In genomic region chr10:103733002-103733419, GRCh38 we compare ENCODE assay signal across 2 cellular contexts.
TF ChIP-seq lines count a peak whose summit lies in the region.

No MANE protein-coding gene starts in this region.

TF ChIP-seq in HEK293, 187 proteins besides CTCF, POLR2A, EP300 and RAD21 (continued from another document):
- TF ChIP-seq ZNF449 (tag by site-specific recombination; IDR thresholded peaks at IDR 0.05), result peak; percentile 67; the same call in 1 of the 2 replicates
- no peak for TF ChIP-seq ZNF747 (tag by site-specific recombination; IDR thresholded peaks at IDR 0.05)

TF ChIP-seq in WTC11, 78 proteins besides CTCF, POLR2A, EP300 and RAD21 (continued from another document):
- TF ChIP-seq FOXP4 (CRISPR knock-in tag; IDR thresholded peaks at IDR 0.05) (no peak), ZNF232 (CRISPR knock-in tag; IDR thresholded peaks at IDR 0.05) (no peak), MYBL2 (CRISPR knock-in tag; IDR thresholded peaks at IDR 0.05) (no peak), ATF6 (CRISPR knock-in tag; IDR thresholded peaks at IDR 0.05) (no peak), IRF1 (CRISPR knock-in tag; IDR thresholded peaks at IDR 0.05) (no peak), E2F5 (CRISPR knock-in tag; IDR thresholded peaks at IDR 0.05) (no peak), ZNF317 (CRISPR knock-in tag; IDR thresholded peaks at IDR 0.05; ENCODE audit: borderline replicate concordance, low read depth) (no peak), ZNF219 (CRISPR knock-in tag; IDR thresholded peaks at IDR 0.05; ENCODE audit: borderline replicate concordance) (no peak), FOXK1 (CRISPR knock-in tag; IDR thresholded peaks at IDR 0.05) (no peak), NR1H2 (CRISPR knock-in tag; IDR thresholded peaks at IDR 0.05) (no peak), CDX4 (CRISPR knock-in tag; IDR thresholded peaks at IDR 0.05; ENCODE audit: borderline replicate concordance) (no peak), ZNF423 (CRISPR knock-in tag; IDR thresholded peaks at IDR 0.05) (no peak)
